Comparison of ENCODE assay signal across 8 cellular contexts in genomic region chr20:35454881-35455609, GRCh38. TPM values are rescaled to one million over a fixed set of nuclear protein-coding genes. Genes with fewer than 3 reads are reported as not detected.
DNase-seq lines count a peak whose midpoint lies in the region; ATAC-seq and TF ChIP-seq lines count a peak whose summit lies in the region.

Gene CEP250 (plus strand): TSS chr20:35455598. CDS start chr20:35462368, 6,770 bp downstream.

- H3K36me3 ChIP-seq in BJ (ENCODE audit: control insufficient read depth, insufficient read depth, low read length): no peaks in the 10 kb centered on the region; the same call in 1 of the 2 replicates

- DNase-seq in BJ (ENCODE audit: low read depth) (peak; percentile 72), NCI-H524 treated with DMSO at 0.1 percent for 48 hours (lab: John Stamatoyannopoulos, UW) (peak; percentile 93), choroid plexus epithelial cell (ENCODE audit: low read depth) (peak; percentile 97), kidney glomerular epithelial cell (lab: John Stamatoyannopoulos, UW) (peak; percentile 99)
- DNase-seq in activated CD4-positive, alpha-beta T cell treated with anti-CD3 and anti-CD28 coated beads for 4 hours: peak; percentile 93 to 97
- DNase-seq in stimulated activated CD4-positive, alpha-beta T cell treated with anti-CD3 and anti-CD28 coated beads, Interleukin-15, amount 100 ng/mL, for 48 hours (ENCODE audit: low read depth in 2 of 2): peak; percentile 91 to 93

- POLR2A ChIA-PET in BJ (lab: Charles Lee): interaction anchor here (0.6 to 1.0 kb wide), 3 partner anchors 38 to 171 kb away, joined by 3 to 8 read pairs (median 6); partner anchors contain the start of gene EIF6

- CTCF ChIA-PET in BJ (lab: Yijun Ruan, JAX): interaction anchor here (0.6 to 6.0 kb wide), 11 partner anchors 8 to 150 kb away, joined by 3 to 55 read pairs (median 4); partner anchors contain the start of gene GDF5

- ATAC-seq in GM19324 (IDR thresholded peaks at IDR 0.05; ENCODE audit: low FRiP score, unreplicated experiment) (peak; percentile 92), HG03460 (IDR thresholded peaks at IDR 0.05; ENCODE audit: unreplicated experiment) (peak; percentile 85)

- H3K4me3 ChIP-seq in BJ (ENCODE audit: low read depth, low read length) (peak within 1 kb of the TSS; percentile 80), choroid plexus epithelial cell (ENCODE audit: low read depth, low read length) (peak within 1 kb of the TSS; percentile 58)

- no peaks in the 10 kb centered on the region for H3K27me3 ChIP-seq in BJ (ENCODE audit: control insufficient read depth, insufficient read depth, low read length)

- no peak for TF ChIP-seq CTCF in BJ (IDR thresholded peaks at IDR 0.05; ENCODE audit: insufficient read depth, low read depth, low read length)
- TF ChIP-seq CTCF in choroid plexus epithelial cell (conservative IDR thresholded peaks at IDR 0.05; ENCODE audit: low read depth, low read length): no peak

RNA-seq across cellular contexts. Expression of gene CEP250, which starts in this region (rescaled TPM):
- polyA plus RNA-seq in BJ (2011; rRNA removed): 6.6 and 7.9 TPM in 2 replicates
- 4.7 and 7.1 TPM in 2 replicates for polyA minus RNA-seq in BJ (2011; rRNA and poly(A)+ RNA removed)

Comparison
In these comparisons a context has a peak if more than half of its experiments do, and no peak if none do; other contexts are left out.
1. Peak in every context shown above with its lines: DNase-seq, ATAC-seq and H3K4me3 ChIP-seq.